ENCODE assay signal across 1 cellular context in the genomic region with DNA sequence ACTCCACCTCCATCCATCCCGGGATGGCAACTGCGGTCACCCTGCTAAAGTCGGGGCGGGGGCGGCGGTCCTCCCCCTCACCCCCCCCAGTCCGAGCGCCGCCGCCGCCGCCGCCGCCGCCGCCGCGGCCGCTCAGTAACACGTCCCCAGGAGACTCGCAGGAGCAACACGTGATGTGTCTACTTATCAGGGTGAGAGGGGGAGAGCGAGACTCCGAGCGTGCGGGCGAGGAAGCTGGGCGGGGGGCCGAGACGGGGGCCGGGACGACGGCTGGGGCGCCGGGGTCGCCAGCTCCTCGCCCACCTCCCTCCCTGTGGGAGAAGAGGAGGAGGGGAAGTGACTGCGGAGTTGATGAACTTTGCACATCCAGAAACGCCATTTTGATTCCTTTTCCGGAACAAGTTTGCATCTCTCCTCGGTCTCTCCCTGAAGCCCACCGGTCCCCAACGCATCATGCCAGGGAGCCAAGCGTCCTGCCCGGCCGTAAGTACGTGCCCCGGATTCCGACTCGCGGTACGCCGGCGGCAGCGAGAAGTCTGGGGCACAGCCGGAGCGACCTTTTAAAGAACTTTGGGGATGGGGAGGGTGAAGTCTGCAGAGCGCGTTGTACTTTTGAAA.
TF ChIP-seq lines count a peak whose summit lies in the region.

A gene with protein sequence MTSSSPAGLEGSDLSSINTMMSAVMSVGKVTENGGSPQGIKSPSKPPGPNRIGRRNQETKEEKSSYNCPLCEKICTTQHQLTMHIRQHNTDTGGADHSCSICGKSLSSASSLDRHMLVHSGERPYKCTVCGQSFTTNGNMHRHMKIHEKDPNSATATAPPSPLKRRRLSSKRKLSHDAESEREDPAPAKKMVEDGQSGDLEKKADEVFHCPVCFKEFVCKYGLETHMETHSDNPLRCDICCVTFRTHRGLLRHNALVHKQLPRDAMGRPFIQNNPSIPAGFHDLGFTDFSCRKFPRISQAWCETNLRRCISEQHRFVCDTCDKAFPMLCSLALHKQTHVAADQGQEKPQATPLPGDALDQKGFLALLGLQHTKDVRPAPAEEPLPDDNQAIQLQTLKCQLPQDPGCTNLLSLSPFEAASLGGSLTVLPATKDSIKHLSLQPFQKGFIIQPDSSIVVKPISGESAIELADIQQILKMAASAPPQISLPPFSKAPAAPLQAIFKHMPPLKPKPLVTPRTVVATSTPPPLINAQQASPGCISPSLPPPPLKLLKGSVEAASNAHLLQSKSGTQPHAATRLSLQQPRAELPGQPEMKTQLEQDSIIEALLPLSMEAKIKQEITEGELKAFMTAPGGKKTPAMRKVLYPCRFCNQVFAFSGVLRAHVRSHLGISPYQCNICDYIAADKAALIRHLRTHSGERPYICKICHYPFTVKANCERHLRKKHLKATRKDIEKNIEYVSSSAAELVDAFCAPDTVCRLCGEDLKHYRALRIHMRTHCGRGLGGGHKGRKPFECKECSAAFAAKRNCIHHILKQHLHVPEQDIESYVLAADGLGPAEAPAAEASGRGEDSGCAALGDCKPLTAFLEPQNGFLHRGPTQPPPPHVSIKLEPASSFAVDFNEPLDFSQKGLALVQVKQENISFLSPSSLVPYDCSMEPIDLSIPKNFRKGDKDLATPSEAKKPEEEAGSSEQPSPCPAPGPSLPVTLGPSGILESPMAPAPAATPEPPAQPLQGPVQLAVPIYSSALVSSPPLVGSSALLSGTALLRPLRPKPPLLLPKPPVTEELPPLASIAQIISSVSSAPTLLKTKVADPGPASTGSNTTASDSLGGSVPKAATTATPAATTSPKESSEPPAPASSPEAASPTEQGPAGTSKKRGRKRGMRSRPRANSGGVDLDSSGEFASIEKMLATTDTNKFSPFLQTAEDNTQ (N-terminal part only) (plus strand): TSS at position 384 of the 618 bp plus-strand sequence. CDS start 73,951 bp downstream, outside the sequence.

TF ChIP-seq in HepG2, 621 proteins besides CTCF, POLR2A, EP300 and RAD21 (continued from another document and continues in another):
- TF ChIP-seq, protein P1, sequence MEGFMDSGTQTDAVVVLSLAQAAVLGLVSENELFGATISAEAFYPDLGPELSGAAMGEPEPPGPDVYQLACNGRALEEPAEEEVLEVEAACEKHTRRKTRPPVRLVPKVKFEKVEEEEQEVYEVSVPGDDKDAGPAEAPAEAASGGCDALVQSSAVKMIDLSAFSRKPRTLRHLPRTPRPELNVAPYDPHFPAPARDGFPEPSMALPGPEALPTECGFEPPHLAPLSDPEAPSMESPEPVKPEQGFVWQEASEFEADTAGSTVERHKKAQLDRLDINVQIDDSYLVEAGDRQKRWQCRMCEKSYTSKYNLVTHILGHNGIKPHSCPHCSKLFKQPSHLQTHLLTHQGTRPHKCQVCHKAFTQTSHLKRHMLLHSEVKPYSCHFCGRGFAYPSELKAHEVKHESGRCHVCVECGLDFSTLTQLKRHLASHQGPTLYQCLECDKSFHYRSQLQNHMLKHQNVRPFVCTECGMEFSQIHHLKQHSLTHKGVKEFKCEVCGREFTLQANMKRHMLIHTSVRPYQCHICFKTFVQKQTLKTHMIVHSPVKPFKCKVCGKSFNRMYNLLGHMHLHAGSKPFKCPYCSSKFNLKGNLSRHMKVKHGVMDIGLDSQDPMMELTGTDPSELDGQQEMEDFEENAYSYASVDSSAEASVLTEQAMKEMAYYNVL (CRISPR knock-in tag; IDR thresholded peaks at IDR 0.05; ENCODE audit: borderline replicate concordance) = no peak; the same call in 1 of the 2 replicates
- TF ChIP-seq ZNF44 (CRISPR knock-in tag; IDR thresholded peaks at IDR 0.05) (no peak), CHCHD3 (CRISPR knock-in tag; IDR thresholded peaks at IDR 0.05) (peak; percentile 30; the same call in 1 of the 2 replicates), MEIS1 (CRISPR knock-in tag; IDR thresholded peaks at IDR 0.05; ENCODE audit: borderline replicate concordance) (no peak), TARDBP (CRISPR knock-in tag; IDR thresholded peaks at IDR 0.05) (no peak), ZBTB7B (CRISPR knock-in tag; IDR thresholded peaks at IDR 0.05) (peak; percentile 48; the same call in 1 of the 2 replicates), ZNF7 (CRISPR knock-in tag; IDR thresholded peaks at IDR 0.05) (no peak), RBAK (CRISPR knock-in tag; IDR thresholded peaks at IDR 0.05) (no peak), FOXM1 (CRISPR knock-in tag; IDR thresholded peaks at IDR 0.05) (no peak), ZNF367 (CRISPR knock-in tag; IDR thresholded peaks at IDR 0.05; ENCODE audit: borderline replicate concordance) (no peak), ZNF317 (CRISPR knock-in tag; IDR thresholded peaks at IDR 0.05) (no peak), KDM5A (IDR thresholded peaks at IDR 0.05; ENCODE audit: borderline replicate concordance, low read length) (no peak; the same call in 1 of the 2 replicates), ZNF484 (CRISPR knock-in tag; IDR thresholded peaks at IDR 0.05; ENCODE audit: borderline replicate concordance, low read depth) (no peak; the same call in 1 of the 2 replicates), SP1 (IDR thresholded peaks at IDR 0.05) (no peak), SP1 (CRISPR knock-in tag; IDR thresholded peaks at IDR 0.05) (no peak), SOX13 (IDR thresholded peaks at IDR 0.05) (no peak), SOX13 (CRISPR knock-in tag; conservative IDR thresholded peaks at IDR 0.05 in 1 of 2, IDR thresholded peaks at IDR 0.05 in 1 of 2) (no peak), PHF20 (CRISPR knock-in tag; IDR thresholded peaks at IDR 0.05) (peak; percentile 40), ZNF180 (CRISPR knock-in tag; IDR thresholded peaks at IDR 0.05; ENCODE audit: borderline replicate concordance, low read depth) (no peak), FIP1L1 (IDR thresholded peaks at IDR 0.05; ENCODE audit: borderline replicate concordance, insufficient read depth, low read depth, low read length) (no peak), ETV6 (CRISPR knock-in tag; conservative IDR thresholded peaks at IDR 0.05) (peak; percentile 26; the same call in 1 of the 2 replicates), SMC3 (IDR thresholded peaks at IDR 0.05; ENCODE audit: low read length) (no peak), THYN1 (CRISPR knock-in tag; IDR thresholded peaks at IDR 0.05; ENCODE audit: borderline replicate concordance, low read depth) (no peak), RAD51 (IDR thresholded peaks at IDR 0.05; ENCODE audit: borderline replicate concordance) (0 out of 2 replicates have a peak, but pooled peaks have one; percentile 10), ZNF709 (CRISPR knock-in tag; IDR thresholded peaks at IDR 0.05) (no peak), SMARCC2 (IDR thresholded peaks at IDR 0.05) (no peak), ZSCAN20 (CRISPR knock-in tag; IDR thresholded peaks at IDR 0.05; ENCODE audit: borderline replicate concordance) (no peak), ZSCAN25 (CRISPR knock-in tag; IDR thresholded peaks at IDR 0.05) (no peak; the same call in 1 of the 2 replicates), ZNF124 (CRISPR knock-in tag; IDR thresholded peaks at IDR 0.05) (peak; percentile 5; the same call in 1 of the 2 replicates), ZNF572 (CRISPR knock-in tag; IDR thresholded peaks at IDR 0.05) (no peak), MBNL3 (CRISPR knock-in tag; conservative IDR thresholded peaks at IDR 0.05) (no peak), ZNF577 (CRISPR knock-in tag; IDR thresholded peaks at IDR 0.05; ENCODE audit: borderline replicate concordance, low read depth) (no peak), ZNF782 (CRISPR knock-in tag; IDR thresholded peaks at IDR 0.05; ENCODE audit: borderline replicate concordance) (no peak)
- TF ChIP-seq, protein P2, sequence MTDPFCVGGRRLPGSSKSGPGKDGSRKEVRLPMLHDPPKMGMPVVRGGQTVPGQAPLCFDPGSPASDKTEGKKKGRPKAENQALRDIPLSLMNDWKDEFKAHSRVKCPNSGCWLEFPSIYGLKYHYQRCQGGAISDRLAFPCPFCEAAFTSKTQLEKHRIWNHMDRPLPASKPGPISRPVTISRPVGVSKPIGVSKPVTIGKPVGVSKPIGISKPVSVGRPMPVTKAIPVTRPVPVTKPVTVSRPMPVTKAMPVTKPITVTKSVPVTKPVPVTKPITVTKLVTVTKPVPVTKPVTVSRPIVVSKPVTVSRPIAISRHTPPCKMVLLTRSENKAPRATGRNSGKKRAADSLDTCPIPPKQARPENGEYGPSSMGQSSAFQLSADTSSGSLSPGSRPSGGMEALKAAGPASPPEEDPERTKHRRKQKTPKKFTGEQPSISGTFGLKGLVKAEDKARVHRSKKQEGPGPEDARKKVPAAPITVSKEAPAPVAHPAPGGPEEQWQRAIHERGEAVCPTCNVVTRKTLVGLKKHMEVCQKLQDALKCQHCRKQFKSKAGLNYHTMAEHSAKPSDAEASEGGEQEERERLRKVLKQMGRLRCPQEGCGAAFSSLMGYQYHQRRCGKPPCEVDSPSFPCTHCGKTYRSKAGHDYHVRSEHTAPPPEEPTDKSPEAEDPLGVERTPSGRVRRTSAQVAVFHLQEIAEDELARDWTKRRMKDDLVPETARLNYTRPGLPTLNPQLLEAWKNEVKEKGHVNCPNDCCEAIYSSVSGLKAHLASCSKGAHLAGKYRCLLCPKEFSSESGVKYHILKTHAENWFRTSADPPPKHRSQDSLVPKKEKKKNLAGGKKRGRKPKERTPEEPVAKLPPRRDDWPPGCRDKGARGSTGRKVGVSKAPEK (CRISPR knock-in tag; IDR thresholded peaks at IDR 0.05; ENCODE audit: borderline replicate concordance) = no peak
- TF ChIP-seq, protein P3, sequence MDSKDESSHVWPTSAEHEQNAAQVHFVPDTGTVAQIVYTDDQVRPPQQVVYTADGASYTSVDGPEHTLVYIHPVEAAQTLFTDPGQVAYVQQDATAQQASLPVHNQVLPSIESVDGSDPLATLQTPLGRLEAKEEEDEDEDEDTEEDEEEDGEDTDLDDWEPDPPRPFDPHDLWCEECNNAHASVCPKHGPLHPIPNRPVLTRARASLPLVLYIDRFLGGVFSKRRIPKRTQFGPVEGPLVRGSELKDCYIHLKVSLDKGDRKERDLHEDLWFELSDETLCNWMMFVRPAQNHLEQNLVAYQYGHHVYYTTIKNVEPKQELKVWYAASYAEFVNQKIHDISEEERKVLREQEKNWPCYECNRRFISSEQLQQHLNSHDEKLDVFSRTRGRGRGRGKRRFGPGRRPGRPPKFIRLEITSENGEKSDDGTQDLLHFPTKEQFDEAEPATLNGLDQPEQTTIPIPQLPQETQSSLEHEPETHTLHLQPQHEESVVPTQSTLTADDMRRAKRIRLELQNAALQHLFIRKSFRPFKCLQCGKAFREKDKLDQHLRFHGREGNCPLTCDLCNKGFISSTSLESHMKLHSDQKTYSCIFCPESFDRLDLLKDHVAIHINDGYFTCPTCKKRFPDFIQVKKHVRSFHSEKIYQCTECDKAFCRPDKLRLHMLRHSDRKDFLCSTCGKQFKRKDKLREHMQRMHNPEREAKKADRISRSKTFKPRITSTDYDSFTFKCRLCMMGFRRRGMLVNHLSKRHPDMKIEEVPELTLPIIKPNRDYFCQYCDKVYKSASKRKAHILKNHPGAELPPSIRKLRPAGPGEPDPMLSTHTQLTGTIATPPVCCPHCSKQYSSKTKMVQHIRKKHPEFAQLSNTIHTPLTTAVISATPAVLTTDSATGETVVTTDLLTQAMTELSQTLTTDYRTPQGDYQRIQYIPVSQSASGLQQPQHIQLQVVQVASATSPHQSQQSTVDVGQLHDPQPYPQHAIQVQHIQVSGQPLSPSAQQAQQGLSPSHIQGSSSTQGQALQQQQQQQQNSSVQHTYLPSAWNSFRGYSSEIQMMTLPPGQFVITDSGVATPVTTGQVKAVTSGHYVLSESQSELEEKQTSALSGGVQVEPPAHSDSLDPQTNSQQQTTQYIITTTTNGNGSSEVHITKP (CRISPR knock-in tag; IDR thresholded peaks at IDR 0.05; ENCODE audit: low read depth) = no peak
- TF ChIP-seq, protein P4, sequence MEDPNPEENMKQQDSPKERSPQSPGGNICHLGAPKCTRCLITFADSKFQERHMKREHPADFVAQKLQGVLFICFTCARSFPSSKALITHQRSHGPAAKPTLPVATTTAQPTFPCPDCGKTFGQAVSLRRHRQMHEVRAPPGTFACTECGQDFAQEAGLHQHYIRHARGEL (CRISPR knock-in tag; IDR thresholded peaks at IDR 0.05) = no peak
- TF ChIP-seq, protein P5, sequence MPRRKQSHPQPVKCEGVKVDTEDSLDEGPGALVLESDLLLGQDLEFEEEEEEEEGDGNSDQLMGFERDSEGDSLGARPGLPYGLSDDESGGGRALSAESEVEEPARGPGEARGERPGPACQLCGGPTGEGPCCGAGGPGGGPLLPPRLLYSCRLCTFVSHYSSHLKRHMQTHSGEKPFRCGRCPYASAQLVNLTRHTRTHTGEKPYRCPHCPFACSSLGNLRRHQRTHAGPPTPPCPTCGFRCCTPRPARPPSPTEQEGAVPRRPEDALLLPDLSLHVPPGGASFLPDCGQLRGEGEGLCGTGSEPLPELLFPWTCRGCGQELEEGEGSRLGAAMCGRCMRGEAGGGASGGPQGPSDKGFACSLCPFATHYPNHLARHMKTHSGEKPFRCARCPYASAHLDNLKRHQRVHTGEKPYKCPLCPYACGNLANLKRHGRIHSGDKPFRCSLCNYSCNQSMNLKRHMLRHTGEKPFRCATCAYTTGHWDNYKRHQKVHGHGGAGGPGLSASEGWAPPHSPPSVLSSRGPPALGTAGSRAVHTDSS (CRISPR knock-in tag; conservative IDR thresholded peaks at IDR 0.05) = no peak
- TF ChIP-seq, protein P6, sequence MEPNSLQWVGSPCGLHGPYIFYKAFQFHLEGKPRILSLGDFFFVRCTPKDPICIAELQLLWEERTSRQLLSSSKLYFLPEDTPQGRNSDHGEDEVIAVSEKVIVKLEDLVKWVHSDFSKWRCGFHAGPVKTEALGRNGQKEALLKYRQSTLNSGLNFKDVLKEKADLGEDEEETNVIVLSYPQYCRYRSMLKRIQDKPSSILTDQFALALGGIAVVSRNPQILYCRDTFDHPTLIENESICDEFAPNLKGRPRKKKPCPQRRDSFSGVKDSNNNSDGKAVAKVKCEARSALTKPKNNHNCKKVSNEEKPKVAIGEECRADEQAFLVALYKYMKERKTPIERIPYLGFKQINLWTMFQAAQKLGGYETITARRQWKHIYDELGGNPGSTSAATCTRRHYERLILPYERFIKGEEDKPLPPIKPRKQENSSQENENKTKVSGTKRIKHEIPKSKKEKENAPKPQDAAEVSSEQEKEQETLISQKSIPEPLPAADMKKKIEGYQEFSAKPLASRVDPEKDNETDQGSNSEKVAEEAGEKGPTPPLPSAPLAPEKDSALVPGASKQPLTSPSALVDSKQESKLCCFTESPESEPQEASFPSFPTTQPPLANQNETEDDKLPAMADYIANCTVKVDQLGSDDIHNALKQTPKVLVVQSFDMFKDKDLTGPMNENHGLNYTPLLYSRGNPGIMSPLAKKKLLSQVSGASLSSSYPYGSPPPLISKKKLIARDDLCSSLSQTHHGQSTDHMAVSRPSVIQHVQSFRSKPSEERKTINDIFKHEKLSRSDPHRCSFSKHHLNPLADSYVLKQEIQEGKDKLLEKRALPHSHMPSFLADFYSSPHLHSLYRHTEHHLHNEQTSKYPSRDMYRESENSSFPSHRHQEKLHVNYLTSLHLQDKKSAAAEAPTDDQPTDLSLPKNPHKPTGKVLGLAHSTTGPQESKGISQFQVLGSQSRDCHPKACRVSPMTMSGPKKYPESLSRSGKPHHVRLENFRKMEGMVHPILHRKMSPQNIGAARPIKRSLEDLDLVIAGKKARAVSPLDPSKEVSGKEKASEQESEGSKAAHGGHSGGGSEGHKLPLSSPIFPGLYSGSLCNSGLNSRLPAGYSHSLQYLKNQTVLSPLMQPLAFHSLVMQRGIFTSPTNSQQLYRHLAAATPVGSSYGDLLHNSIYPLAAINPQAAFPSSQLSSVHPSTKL (CRISPR knock-in tag; IDR thresholded peaks at IDR 0.05) = 0 out of 2 replicates have a peak, but pooled peaks have one; percentile 25
- TF ChIP-seq, protein P7, sequence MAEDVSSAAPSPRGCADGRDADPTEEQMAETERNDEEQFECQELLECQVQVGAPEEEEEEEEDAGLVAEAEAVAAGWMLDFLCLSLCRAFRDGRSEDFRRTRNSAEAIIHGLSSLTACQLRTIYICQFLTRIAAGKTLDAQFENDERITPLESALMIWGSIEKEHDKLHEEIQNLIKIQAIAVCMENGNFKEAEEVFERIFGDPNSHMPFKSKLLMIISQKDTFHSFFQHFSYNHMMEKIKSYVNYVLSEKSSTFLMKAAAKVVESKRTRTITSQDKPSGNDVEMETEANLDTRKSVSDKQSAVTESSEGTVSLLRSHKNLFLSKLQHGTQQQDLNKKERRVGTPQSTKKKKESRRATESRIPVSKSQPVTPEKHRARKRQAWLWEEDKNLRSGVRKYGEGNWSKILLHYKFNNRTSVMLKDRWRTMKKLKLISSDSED (CRISPR knock-in tag; IDR thresholded peaks at IDR 0.05) = no peak
